Comparison of ENCODE assay signal across 1 cellular context in genomic region chr11:65858354-65859133, GRCh38.
TF ChIP-seq lines count a peak whose summit lies in the region.

No MANE protein-coding gene starts in this region.

TF ChIP-seq in HepG2, 621 proteins besides CTCF, POLR2A, EP300 and RAD21 (continues in another document):
- peak; percentile 74; the same call in 1 of the 2 replicates for TF ChIP-seq KAT8 (CRISPR knock-in tag; IDR thresholded peaks at IDR 0.05)
- TF ChIP-seq, protein P1, sequence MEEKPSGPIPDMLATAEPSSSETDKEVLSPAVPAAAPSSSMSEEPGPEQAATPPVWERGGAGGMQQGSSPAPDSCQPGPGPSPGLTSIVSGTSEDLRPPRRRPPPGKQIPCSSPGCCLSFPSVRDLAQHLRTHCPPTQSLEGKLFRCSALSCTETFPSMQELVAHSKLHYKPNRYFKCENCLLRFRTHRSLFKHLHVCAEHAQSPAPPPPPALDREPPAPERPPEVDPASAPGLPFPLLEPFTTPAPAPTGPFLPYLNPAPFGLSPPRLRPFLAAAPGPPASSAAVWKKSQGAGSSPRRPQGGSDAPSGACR (CRISPR knock-in tag; IDR thresholded peaks at IDR 0.05) = 0 out of 2 replicates have a peak, but pooled peaks have one; percentile 24
- TF ChIP-seq SP5 (CRISPR knock-in tag; IDR thresholded peaks at IDR 0.05; ENCODE audit: borderline replicate concordance, low read depth) = 0 out of 2 replicates have a peak, but pooled peaks have one; percentile 5
- peak; percentile 1; the same call in 1 of the 2 replicates for TF ChIP-seq TARDBP (CRISPR knock-in tag; IDR thresholded peaks at IDR 0.05)
- TF ChIP-seq RXRB (CRISPR knock-in tag; IDR thresholded peaks at IDR 0.05; ENCODE audit: borderline replicate concordance) = peak; percentile 9; the same call in 1 of the 2 replicates
- 0 out of 2 replicates have a peak, but pooled peaks have one; percentile 0 for TF ChIP-seq MXD4 (CRISPR knock-in tag; IDR thresholded peaks at IDR 0.05)
- TF ChIP-seq MTF2 (CRISPR knock-in tag; IDR thresholded peaks at IDR 0.05; ENCODE audit: borderline replicate concordance) = 0 out of 2 replicates have a peak, but pooled peaks have one; percentile 27
- TF ChIP-seq ATAD3A (CRISPR knock-in tag; IDR thresholded peaks at IDR 0.05) = no peak
- TF ChIP-seq, protein P2, sequence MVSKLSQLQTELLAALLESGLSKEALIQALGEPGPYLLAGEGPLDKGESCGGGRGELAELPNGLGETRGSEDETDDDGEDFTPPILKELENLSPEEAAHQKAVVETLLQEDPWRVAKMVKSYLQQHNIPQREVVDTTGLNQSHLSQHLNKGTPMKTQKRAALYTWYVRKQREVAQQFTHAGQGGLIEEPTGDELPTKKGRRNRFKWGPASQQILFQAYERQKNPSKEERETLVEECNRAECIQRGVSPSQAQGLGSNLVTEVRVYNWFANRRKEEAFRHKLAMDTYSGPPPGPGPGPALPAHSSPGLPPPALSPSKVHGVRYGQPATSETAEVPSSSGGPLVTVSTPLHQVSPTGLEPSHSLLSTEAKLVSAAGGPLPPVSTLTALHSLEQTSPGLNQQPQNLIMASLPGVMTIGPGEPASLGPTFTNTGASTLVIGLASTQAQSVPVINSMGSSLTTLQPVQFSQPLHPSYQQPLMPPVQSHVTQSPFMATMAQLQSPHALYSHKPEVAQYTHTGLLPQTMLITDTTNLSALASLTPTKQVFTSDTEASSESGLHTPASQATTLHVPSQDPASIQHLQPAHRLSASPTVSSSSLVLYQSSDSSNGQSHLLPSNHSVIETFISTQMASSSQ (IDR thresholded peaks at IDR 0.05; ENCODE audit: low read depth) = no peak
- TF ChIP-seq, protein P2 (CRISPR knock-in tag; IDR thresholded peaks at IDR 0.05; ENCODE audit: borderline replicate concordance) = 0 out of 2 replicates have a peak, but pooled peaks have one; percentile 12
- TF ChIP-seq PHF21A (CRISPR knock-in tag; IDR thresholded peaks at IDR 0.05) = peak; percentile 62; the same call in 1 of the 2 replicates
- TF ChIP-seq BRF2 (CRISPR knock-in tag; IDR thresholded peaks at IDR 0.05) = no peak
- no peak for TF ChIP-seq ATRX (CRISPR knock-in tag; IDR thresholded peaks at IDR 0.05; ENCODE audit: borderline replicate concordance)
- 0 out of 2 replicates have a peak, but pooled peaks have one; percentile 6 for TF ChIP-seq GLI4 (CRISPR knock-in tag; IDR thresholded peaks at IDR 0.05; ENCODE audit: borderline replicate concordance)
- peak; percentile 90 for TF ChIP-seq NFYB (CRISPR knock-in tag; IDR thresholded peaks at IDR 0.05)
- TF ChIP-seq FOXM1 (CRISPR knock-in tag; IDR thresholded peaks at IDR 0.05) = no peak
- TF ChIP-seq ZFP36L1 (CRISPR knock-in tag; IDR thresholded peaks at IDR 0.05) = 0 out of 2 replicates have a peak, but pooled peaks have one; percentile 9
- TF ChIP-seq ZBTB42 (CRISPR knock-in tag; IDR thresholded peaks at IDR 0.05) = 0 out of 2 replicates have a peak, but pooled peaks have one; percentile 17
- TF ChIP-seq ZNF501 (CRISPR knock-in tag; IDR thresholded peaks at IDR 0.05) = peak; percentile 14; the same call in 1 of the 2 replicates
- TF ChIP-seq, protein P3, sequence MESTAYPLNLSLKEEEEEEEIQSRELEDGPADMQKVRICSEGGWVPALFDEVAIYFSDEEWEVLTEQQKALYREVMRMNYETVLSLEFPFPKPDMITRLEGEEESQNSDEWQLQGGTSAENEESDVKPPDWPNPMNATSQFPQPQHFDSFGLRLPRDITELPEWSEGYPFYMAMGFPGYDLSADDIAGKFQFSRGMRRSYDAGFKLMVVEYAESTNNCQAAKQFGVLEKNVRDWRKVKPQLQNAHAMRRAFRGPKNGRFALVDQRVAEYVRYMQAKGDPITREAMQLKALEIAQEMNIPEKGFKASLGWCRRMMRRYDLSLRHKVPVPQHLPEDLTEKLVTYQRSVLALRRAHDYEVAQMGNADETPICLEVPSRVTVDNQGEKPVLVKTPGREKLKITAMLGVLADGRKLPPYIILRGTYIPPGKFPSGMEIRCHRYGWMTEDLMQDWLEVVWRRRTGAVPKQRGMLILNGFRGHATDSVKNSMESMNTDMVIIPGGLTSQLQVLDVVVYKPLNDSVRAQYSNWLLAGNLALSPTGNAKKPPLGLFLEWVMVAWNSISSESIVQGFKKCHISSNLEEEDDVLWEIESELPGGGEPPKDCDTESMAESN (CRISPR knock-in tag; conservative IDR thresholded peaks at IDR 0.05) = 0 out of 2 replicates have a peak, but pooled peaks have one; percentile 2
- TF ChIP-seq, protein P4, sequence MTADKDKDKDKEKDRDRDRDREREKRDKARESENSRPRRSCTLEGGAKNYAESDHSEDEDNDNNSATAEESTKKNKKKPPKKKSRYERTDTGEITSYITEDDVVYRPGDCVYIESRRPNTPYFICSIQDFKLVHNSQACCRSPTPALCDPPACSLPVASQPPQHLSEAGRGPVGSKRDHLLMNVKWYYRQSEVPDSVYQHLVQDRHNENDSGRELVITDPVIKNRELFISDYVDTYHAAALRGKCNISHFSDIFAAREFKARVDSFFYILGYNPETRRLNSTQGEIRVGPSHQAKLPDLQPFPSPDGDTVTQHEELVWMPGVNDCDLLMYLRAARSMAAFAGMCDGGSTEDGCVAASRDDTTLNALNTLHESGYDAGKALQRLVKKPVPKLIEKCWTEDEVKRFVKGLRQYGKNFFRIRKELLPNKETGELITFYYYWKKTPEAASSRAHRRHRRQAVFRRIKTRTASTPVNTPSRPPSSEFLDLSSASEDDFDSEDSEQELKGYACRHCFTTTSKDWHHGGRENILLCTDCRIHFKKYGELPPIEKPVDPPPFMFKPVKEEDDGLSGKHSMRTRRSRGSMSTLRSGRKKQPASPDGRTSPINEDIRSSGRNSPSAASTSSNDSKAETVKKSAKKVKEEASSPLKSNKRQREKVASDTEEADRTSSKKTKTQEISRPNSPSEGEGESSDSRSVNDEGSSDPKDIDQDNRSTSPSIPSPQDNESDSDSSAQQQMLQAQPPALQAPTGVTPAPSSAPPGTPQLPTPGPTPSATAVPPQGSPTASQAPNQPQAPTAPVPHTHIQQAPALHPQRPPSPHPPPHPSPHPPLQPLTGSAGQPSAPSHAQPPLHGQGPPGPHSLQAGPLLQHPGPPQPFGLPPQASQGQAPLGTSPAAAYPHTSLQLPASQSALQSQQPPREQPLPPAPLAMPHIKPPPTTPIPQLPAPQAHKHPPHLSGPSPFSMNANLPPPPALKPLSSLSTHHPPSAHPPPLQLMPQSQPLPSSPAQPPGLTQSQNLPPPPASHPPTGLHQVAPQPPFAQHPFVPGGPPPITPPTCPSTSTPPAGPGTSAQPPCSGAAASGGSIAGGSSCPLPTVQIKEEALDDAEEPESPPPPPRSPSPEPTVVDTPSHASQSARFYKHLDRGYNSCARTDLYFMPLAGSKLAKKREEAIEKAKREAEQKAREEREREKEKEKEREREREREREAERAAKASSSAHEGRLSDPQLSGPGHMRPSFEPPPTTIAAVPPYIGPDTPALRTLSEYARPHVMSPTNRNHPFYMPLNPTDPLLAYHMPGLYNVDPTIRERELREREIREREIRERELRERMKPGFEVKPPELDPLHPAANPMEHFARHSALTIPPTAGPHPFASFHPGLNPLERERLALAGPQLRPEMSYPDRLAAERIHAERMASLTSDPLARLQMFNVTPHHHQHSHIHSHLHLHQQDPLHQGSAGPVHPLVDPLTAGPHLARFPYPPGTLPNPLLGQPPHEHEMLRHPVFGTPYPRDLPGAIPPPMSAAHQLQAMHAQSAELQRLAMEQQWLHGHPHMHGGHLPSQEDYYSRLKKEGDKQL (CRISPR knock-in tag; IDR thresholded peaks at IDR 0.05; ENCODE audit: low read depth) = 0 out of 2 replicates have a peak, but pooled peaks have one; percentile 2
- TF ChIP-seq, protein P5, sequence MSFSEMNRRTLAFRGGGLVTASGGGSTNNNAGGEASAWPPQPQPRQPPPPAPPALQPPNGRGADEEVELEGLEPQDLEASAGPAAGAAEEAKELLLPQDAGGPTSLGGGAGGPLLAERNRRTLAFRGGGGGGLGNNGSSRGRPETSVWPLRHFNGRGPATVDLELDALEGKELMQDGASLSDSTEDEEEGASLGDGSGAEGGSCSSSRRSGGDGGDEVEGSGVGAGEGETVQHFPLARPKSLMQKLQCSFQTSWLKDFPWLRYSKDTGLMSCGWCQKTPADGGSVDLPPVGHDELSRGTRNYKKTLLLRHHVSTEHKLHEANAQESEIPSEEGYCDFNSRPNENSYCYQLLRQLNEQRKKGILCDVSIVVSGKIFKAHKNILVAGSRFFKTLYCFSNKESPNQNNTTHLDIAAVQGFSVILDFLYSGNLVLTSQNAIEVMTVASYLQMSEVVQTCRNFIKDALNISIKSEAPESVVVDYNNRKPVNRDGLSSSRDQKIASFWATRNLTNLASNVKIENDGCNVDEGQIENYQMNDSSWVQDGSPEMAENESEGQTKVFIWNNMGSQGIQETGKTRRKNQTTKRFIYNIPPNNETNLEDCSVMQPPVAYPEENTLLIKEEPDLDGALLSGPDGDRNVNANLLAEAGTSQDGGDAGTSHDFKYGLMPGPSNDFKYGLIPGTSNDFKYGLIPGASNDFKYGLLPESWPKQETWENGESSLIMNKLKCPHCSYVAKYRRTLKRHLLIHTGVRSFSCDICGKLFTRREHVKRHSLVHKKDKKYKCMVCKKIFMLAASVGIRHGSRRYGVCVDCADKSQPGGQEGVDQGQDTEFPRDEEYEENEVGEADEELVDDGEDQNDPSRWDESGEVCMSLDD (CRISPR knock-in tag; IDR thresholded peaks at IDR 0.05; ENCODE audit: borderline replicate concordance) = peak; percentile 19; the same call in 1 of the 2 replicates
- no peak for TF ChIP-seq CBX5 (CRISPR knock-in tag; IDR thresholded peaks at IDR 0.05; ENCODE audit: borderline replicate concordance)
- TF ChIP-seq ZNF354B (CRISPR knock-in tag; IDR thresholded peaks at IDR 0.05) = peak; percentile 21; the same call in 1 of the 2 replicates
- no peak for TF ChIP-seq ADNP (CRISPR knock-in tag; IDR thresholded peaks at IDR 0.05)
- TF ChIP-seq DR1 (CRISPR knock-in tag; IDR thresholded peaks at IDR 0.05) = peak; percentile 6; the same call in 1 of the 2 replicates
- TF ChIP-seq, protein P6, sequence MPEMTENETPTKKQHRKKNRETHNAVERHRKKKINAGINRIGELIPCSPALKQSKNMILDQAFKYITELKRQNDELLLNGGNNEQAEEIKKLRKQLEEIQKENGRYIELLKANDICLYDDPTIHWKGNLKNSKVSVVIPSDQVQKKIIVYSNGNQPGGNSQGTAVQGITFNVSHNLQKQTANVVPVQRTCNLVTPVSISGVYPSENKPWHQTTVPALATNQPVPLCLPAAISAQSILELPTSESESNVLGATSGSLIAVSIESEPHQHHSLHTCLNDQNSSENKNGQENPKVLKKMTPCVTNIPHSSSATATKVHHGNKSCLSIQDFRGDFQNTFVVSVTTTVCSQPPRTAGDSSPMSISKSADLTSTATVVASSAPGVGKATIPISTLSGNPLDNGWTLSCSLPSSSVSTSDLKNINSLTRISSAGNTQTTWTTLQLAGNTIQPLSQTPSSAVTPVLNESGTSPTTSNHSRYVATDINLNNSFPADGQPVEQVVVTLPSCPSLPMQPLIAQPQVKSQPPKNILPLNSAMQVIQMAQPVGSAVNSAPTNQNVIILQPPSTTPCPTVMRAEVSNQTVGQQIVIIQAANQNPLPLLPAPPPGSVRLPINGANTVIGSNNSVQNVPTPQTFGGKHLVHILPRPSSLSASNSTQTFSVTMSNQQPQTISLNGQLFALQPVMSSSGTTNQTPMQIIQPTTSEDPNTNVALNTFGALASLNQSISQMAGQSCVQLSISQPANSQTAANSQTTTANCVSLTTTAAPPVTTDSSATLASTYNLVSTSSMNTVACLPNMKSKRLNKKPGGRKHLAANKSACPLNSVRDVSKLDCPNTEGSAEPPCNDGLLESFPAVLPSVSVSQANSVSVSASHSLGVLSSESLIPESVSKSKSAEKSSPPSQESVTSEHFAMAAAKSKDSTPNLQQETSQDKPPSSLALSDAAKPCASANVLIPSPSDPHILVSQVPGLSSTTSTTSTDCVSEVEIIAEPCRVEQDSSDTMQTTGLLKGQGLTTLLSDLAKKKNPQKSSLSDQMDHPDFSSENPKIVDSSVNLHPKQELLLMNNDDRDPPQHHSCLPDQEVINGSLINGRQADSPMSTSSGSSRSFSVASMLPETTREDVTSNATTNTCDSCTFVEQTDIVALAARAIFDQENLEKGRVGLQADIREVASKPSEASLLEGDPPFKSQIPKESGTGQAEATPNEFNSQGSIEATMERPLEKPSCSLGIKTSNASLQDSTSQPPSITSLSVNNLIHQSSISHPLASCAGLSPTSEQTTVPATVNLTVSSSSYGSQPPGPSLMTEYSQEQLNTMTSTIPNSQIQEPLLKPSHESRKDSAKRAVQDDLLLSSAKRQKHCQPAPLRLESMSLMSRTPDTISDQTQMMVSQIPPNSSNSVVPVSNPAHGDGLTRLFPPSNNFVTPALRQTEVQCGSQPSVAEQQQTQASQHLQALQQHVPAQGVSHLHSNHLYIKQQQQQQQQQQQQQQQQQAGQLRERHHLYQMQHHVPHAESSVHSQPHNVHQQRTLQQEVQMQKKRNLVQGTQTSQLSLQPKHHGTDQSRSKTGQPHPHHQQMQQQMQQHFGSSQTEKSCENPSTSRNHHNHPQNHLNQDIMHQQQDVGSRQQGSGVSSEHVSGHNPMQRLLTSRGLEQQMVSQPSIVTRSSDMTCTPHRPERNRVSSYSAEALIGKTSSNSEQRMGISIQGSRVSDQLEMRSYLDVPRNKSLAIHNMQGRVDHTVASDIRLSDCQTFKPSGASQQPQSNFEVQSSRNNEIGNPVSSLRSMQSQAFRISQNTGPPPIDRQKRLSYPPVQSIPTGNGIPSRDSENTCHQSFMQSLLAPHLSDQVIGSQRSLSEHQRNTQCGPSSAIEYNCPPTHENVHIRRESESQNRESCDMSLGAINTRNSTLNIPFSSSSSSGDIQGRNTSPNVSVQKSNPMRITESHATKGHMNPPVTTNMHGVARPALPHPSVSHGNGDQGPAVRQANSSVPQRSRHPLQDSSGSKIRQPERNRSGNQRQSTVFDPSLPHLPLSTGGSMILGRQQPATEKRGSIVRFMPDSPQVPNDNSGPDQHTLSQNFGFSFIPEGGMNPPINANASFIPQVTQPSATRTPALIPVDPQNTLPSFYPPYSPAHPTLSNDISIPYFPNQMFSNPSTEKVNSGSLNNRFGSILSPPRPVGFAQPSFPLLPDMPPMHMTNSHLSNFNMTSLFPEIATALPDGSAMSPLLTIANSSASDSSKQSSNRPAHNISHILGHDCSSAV (CRISPR knock-in tag; IDR thresholded peaks at IDR 0.05; ENCODE audit: borderline replicate concordance) = 0 out of 2 replicates have a peak, but pooled peaks have one; percentile 7
